9 cellular contexts compared by ENCODE assay signal in the genomic region with DNA sequence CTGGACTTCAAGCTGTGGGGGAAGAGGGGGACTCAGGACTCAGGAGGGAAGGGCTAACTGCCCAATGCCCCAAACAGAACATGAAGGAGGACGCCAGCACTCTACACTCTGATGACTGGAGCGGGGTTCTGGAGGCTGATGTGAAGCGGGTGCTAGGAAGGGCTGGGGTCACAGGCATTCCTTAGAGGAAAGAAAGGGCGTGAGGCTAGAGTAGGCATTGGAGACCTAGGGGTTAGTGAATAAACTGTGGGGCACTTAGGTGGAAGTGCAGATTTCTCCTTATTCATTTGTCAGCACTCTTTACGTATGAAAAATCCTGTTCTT. TPM values are rescaled to one million over a fixed set of nuclear protein-coding genes. Genes with fewer than 3 reads are reported as not detected.
A peak's percentile ranks its signal among the peaks of the same experiment; 100 is the strongest.
DNase-seq lines count a peak whose midpoint lies in the region; FAIRE-seq and TF ChIP-seq lines count a peak whose summit lies in the region.
"Had no signal": no experiment of that assay in that cellular context is flagged by ENCODE, and none has a peak within 500 bp of the region (broad histone marks: within the 10 kb centered on the region; RNA-seq: fewer than 3 reads in every experiment).

No MANE protein-coding gene starts in this region.

- H3K4me3 Mint-ChIP-seq in activated CD4-positive, alpha-beta T cell treated with anti-CD3 and anti-CD28 coated beads, Interleukin-2, amount 10 ng/mL, durations not matched to agents 7 days and 5 days: peak overlapping the region; percentile 64

- H3K4me1 Mint-ChIP-seq in activated CD4-positive, alpha-beta T cell treated with anti-CD3 and anti-CD28 coated beads, Interleukin-2, amount 10 ng/mL, durations not matched to agents 7 days and 5 days: peaks cover 20% of the 10 kb centered on the region

- no peak for FAIRE-seq in H54 (lab: Jason Lieb, UNC)
- FAIRE-seq: G401.6 had no signal

- no peak for DNase-seq in activated CD4-positive, alpha-beta T cell treated with anti-CD3 and anti-CD28 coated beads, Interleukin-2, amount 10 ng/mL, durations not matched to agents 7 days and 5 days
- no peak for DNase-seq in activated CD4-positive, alpha-beta T cell treated with anti-CD3 and anti-CD28 coated beads, Interleukin-2, amount 50 U/mL, for 1 hour
- DNase-seq in hepatocyte (ENCODE audit: low spot score) (no peak), NCI-H345 treated with DMSO at 0.1 percent for 48 hours (lab: John Stamatoyannopoulos, UW; ENCODE audit: unreplicated experiment) (no peak), germinal center (ENCODE audit: low spot score) (no peak), H54 (ENCODE audit: insufficient read length, low spot score) (no peak)

- H2AFZ ChIP-seq in OCI-LY3 (ENCODE audit: low read depth, low read length) (no peak overlapping the region), hepatocyte (no peak overlapping the region)

- H3K9me2 ChIP-seq in hepatocyte (replicated peaks; ENCODE audit: insufficient read depth): no peaks in the 10 kb centered on the region

- no peak for TF ChIP-seq CTCF in OCI-LY3 (IDR thresholded peaks at IDR 0.05; ENCODE audit: low read depth, low read length)
- no peak for TF ChIP-seq CTCF in hepatocyte (IDR thresholded peaks at IDR 0.05; ENCODE audit: poor library complexity)

- CTCF ChIA-PET in activated CD4-positive, alpha-beta T cell treated with anti-CD3 and anti-CD28 coated beads, Interleukin-2, amount 10 ng/mL, durations not matched to agents 7 days and 5 days (lab: Charles Lee): interaction anchor here (1.4 kb wide), 1 partner anchor 10 kb away, joined by 5 read pairs; a partner anchor contains a TSS

- no peak overlapping the region for H3K9ac ChIP-seq in OCI-LY3 (ENCODE audit: low read length)
- peak overlapping the region in 1 of 3 donors; percentile 66 for H3K9ac ChIP-seq in skeletal muscle tissue (ENCODE audit: low read depth in 1 of 3, low read length in 3 of 3)

- no peaks in the 10 kb centered on the region for H3K27me3 ChIP-seq in OCI-LY3 (ENCODE audit: low read depth, low read length)
- H3K27me3 ChIP-seq in hepatocyte: no peaks in the 10 kb centered on the region
- H3K27me3 ChIP-seq in skeletal muscle tissue (ENCODE audit: control insufficient read depth in 3 of 3, insufficient read depth in 3 of 3, low read length in 3 of 3): peaks cover 0 to 19% (median 7%) of the 10 kb centered on the region in 3 donors

- H3K4me3 ChIP-seq in OCI-LY3 (ENCODE audit: low read length): peak overlapping the region; percentile 81; the same call in 1 of the 2 replicates
- no peak overlapping the region for H3K4me3 ChIP-seq in hepatocyte
- H3K4me3 ChIP-seq in skeletal muscle tissue (ENCODE audit: low read length in 3 of 3): peak overlapping the region in 2 of 3 donors; percentile 66 to 67

- H3K36me3 Mint-ChIP-seq in activated CD4-positive, alpha-beta T cell treated with anti-CD3 and anti-CD28 coated beads, Interleukin-2, amount 10 ng/mL, durations not matched to agents 7 days and 5 days (ENCODE audit: low read depth): peaks cover 4% of the 10 kb centered on the region

- H3K4me1 ChIP-seq in OCI-LY3 (ENCODE audit: low read length) (peaks cover 5% of the 10 kb centered on the region), hepatocyte (ENCODE audit: insufficient read depth) (peaks cover 18% of the 10 kb centered on the region), skeletal muscle tissue (ENCODE audit: control insufficient read depth in 3 of 3, insufficient read depth in 3 of 3, low read length in 3 of 3) (peaks cover 11 to 45% (median 38%) of the 10 kb centered on the region in 3 donors)

- no peaks in the 10 kb centered on the region for H3K9me3 ChIP-seq in OCI-LY3 (ENCODE audit: insufficient read depth, low read length)
- no peaks in the 10 kb centered on the region for H3K9me3 ChIP-seq in hepatocyte (ENCODE audit: low read depth)
- no peaks in the 10 kb centered on the region for H3K9me3 ChIP-seq in skeletal muscle tissue (ENCODE audit: control insufficient read depth in 3 of 3, low read length in 3 of 3)

- H3K9me3 Mint-ChIP-seq in activated CD4-positive, alpha-beta T cell treated with anti-CD3 and anti-CD28 coated beads, Interleukin-2, amount 10 ng/mL, durations not matched to agents 7 days and 5 days: no peaks in the 10 kb centered on the region

- peak overlapping the region; percentile 68 for H3K27ac Mint-ChIP-seq in activated CD4-positive, alpha-beta T cell treated with anti-CD3 and anti-CD28 coated beads, Interleukin-2, amount 10 ng/mL, durations not matched to agents 7 days and 5 days

- H3K4me2 ChIP-seq in OCI-LY3 (ENCODE audit: low read length) (peak overlapping the region; percentile 69), hepatocyte (peak overlapping the region; percentile 77)

- H3K27ac ChIP-seq in OCI-LY3 (ENCODE audit: low read length): no peak overlapping the region
- H3K27ac ChIP-seq in hepatocyte: no peak overlapping the region
- no peak overlapping the region for H3K27ac ChIP-seq in skeletal muscle tissue (ENCODE audit: low read depth, low read length)

- POLR2A ChIA-PET in activated CD4-positive, alpha-beta T cell treated with anti-CD3 and anti-CD28 coated beads, Interleukin-2, amount 10 ng/mL, durations not matched to agents 7 days and 5 days (lab: Charles Lee): no interaction called here

- H4K20me1 ChIP-seq in OCI-LY3 (ENCODE audit: insufficient read depth, low read length): no peaks in the 10 kb centered on the region
- no peaks in the 10 kb centered on the region for H4K20me1 ChIP-seq in hepatocyte (ENCODE audit: insufficient read depth, poor library complexity, severe bottlenecking)

- H3K79me2 ChIP-seq in OCI-LY3 (ENCODE audit: low read length) (peaks cover 11% of the 10 kb centered on the region; the same call in 1 of the 2 replicates), hepatocyte (peaks cover 25% of the 10 kb centered on the region)

- peaks cover 5% of the 10 kb centered on the region for H3K27me3 Mint-ChIP-seq in activated CD4-positive, alpha-beta T cell treated with anti-CD3 and anti-CD28 coated beads, Interleukin-2, amount 10 ng/mL, durations not matched to agents 7 days and 5 days

- H3K36me3 ChIP-seq in OCI-LY3 (replicated peaks; ENCODE audit: low read depth, low read length) (peaks cover 4% of the 10 kb centered on the region), hepatocyte (replicated peaks; ENCODE audit: insufficient read depth, low read depth) (no peaks in the 10 kb centered on the region), skeletal muscle tissue (ENCODE audit: control insufficient read depth in 3 of 3, insufficient read depth in 3 of 3, low read length in 3 of 3) (peaks cover 3 to 8% (median 7%) of the 10 kb centered on the region in 3 donors)

- no peak for TF ChIP-seq POLR2A in H54 (IDR thresholded peaks at IDR 0.05; ENCODE audit: low read depth, low read length)

- WGBS in hepatocyte (ENCODE audit: low lambda C conversion rate, missing lambda C conversion rate): 95% methylated on average over 5 of the region's 5 CpGs

RNA-seq across cellular contexts. Expression of a gene that starts 0.8 kb away (rescaled TPM):
- 10 to 100 TPM; 20.5 to 23.0 TPM for total RNA-seq in activated CD4-positive, alpha-beta T cell treated with anti-CD3 and anti-CD28 coated beads, Interleukin-2, amount 10 ng/mL, durations not matched to agents 7 days and 5 days
- 25.8 and 27.2 TPM in 2 replicates for total RNA-seq in hepatocyte
- polyA plus RNA-seq in hepatocyte: 29.3 and 34.3 TPM in 2 replicates
- total RNA-seq in skeletal muscle tissue: 6.8 TPM

RNA-seq across cellular contexts. Expression of a gene that starts 10.0 kb away (rescaled TPM):
- total RNA-seq in activated CD4-positive, alpha-beta T cell treated with anti-CD3 and anti-CD28 coated beads, Interleukin-2, amount 10 ng/mL, durations not matched to agents 7 days and 5 days: under 1 TPM; 0.25 to 0.27 TPM
- total RNA-seq in hepatocyte: 2.7 and 3.8 TPM in 2 replicates
- polyA plus RNA-seq in hepatocyte: 3.8 and 4.7 TPM in 2 replicates
- 26.1 TPM for total RNA-seq in skeletal muscle tissue
